12 cellular contexts compared by ENCODE assay signal in the genomic region with DNA sequence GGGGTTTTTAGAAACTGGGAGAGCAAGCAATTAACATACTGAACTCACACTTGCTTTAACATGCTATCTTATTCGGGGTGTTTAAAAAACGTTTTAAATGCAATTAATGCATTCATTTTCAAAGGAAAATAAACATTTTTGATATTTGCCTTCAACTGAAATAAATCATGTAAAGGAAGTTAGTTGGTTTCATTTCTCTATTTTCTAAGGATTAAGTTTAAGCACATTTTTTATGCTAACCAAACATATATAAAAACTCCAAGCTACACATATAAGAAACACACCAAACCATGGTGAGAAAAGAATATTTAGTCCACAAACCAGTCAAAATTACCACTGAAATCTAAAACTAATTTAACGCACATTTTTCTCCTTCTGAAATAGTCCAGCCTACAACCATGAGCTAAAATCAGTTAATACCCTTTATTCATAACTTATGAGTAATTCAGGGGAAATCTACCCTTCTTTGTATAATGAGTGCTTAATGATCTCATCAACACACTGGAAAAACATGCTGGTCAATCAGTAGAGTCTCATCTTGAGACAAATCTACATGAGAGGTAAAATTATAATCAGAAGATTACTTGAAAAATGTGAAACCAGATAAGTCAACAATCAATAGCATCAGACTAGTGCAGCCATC. TPM values are rescaled to one million over a fixed set of nuclear protein-coding genes. Genes with fewer than 3 reads are reported as not detected.
DNase-seq lines count a peak whose midpoint lies in the region; ATAC-seq and TF ChIP-seq lines count a peak whose summit lies in the region.
"Had no signal": no experiment of that assay in that cellular context is flagged by ENCODE, and none has a peak within 500 bp of the region (broad histone marks: within the 10 kb centered on the region; RNA-seq: fewer than 3 reads in every experiment).

No MANE protein-coding gene starts in this region.

- H3K4me3 ChIP-seq in GM23338: no peak overlapping the region
- peak overlapping the region; percentile 9 for H3K4me3 ChIP-seq in naive thymus-derived CD4-positive, alpha-beta T cell (ENCODE audit: low read length)
- no peak overlapping the region for H3K4me3 ChIP-seq in uterus
- H3K4me3 ChIP-seq in heart left ventricle: no peak overlapping the region

- no peaks in the 10 kb centered on the region for H3K27me3 Mint-ChIP-seq in GM23338 (ENCODE audit: insufficient read depth, low read depth, poor library complexity)
- no peaks in the 10 kb centered on the region for H3K27me3 Mint-ChIP-seq in naive thymus-derived CD4-positive, alpha-beta T cell

- intact Hi-C loops in naive thymus-derived CD4-positive, alpha-beta T cell (cut with micrococcal nuclease): no loop called here
- intact Hi-C loops in uterus (cut with DNase I; ENCODE audit: low total_unique reads): no loop called here
- intact Hi-C loops in heart left ventricle (cut with DNase I): loop anchor here in 1 of 10 donors (10.0 kb wide), 1 partner anchor 53 kb away; no protein-coding TSS in a partner anchor

- no peaks in the 10 kb centered on the region for H3K36me3 ChIP-seq in GM23338 (ENCODE audit: insufficient read depth)
- H3K36me3 ChIP-seq in naive thymus-derived CD4-positive, alpha-beta T cell (ENCODE audit: control insufficient read depth in 2 of 3, insufficient read depth in 3 of 3, low read length in 3 of 3): no peaks in the 10 kb centered on the region
- no peaks in the 10 kb centered on the region for H3K36me3 ChIP-seq in uterus
- H3K36me3 ChIP-seq in heart left ventricle: no peaks in the 10 kb centered on the region

- H3K27me3 ChIP-seq in GM23338 (ENCODE audit: insufficient read depth) (no peaks in the 10 kb centered on the region), uterus (no peaks in the 10 kb centered on the region), heart left ventricle (no peaks in the 10 kb centered on the region)
- H3K27me3 ChIP-seq in naive thymus-derived CD4-positive, alpha-beta T cell (ENCODE audit: control insufficient read depth in 2 of 2, insufficient read depth in 2 of 2, low read length in 2 of 2): no peaks in the 10 kb centered on the region

- H3K9me3 Mint-ChIP-seq in GM23338: no peaks in the 10 kb centered on the region
- no peaks in the 10 kb centered on the region for H3K9me3 Mint-ChIP-seq in naive thymus-derived CD4-positive, alpha-beta T cell

- peaks cover 53% of the 10 kb centered on the region for H3K4me1 Mint-ChIP-seq in GM23338
- peaks cover 58 to 84% (median 80%) of the 10 kb centered on the region in 7 donors for H3K4me1 Mint-ChIP-seq in naive thymus-derived CD4-positive, alpha-beta T cell

- no peak for DNase-seq in GM23338 (ENCODE audit: low spot score)
- DNase-seq in RWPE1 (ENCODE audit: low spot score): peak; percentile 13
- no peak for DNase-seq in naive thymus-derived CD4-positive, alpha-beta T cell
- DNase-seq in uterus: no peak
- DNase-seq in heart left ventricle: no peak
- DNase-seq: activated CD4-positive, alpha-beta T cell treated with anti-CD3 and anti-CD28 coated beads, Interleukin-2, amount 50 U/mL, for 48 hours; effector CD4-positive, alpha-beta T cell; NCI-H446 treated with DMSO at 0.1 percent for 48 hours; stimulated activated CD4-positive, alpha-beta T cell treated with anti-CD3 and anti-CD28 coated beads, Interleukin-4, amount 100 ng/mL, for 4 hours had no signal

- H3K9me2 ChIP-seq in GM23338 (ENCODE audit: insufficient read depth): no peaks in the 10 kb centered on the region

- 57 to 68% (median 60%) methylated on average over 3 of the region's 3 CpGs for WGBS in heart left ventricle, 4 donors

- ATAC-seq in GM18511 (IDR thresholded peaks at IDR 0.05; ENCODE audit: unreplicated experiment) (peak; percentile 63), GM23338 (no peak), HG02642 (IDR thresholded peaks at IDR 0.05; ENCODE audit: poor library complexity, unreplicated experiment) (no peak), heart left ventricle (no peak), GM18505 (IDR thresholded peaks at IDR 0.05; ENCODE audit: unreplicated experiment) (no peak)
- ATAC-seq in naive thymus-derived CD4-positive, alpha-beta T cell: no peak

- no peak overlapping the region for H3K27ac ChIP-seq in GM23338 (ENCODE audit: low read depth)
- H3K27ac ChIP-seq in RWPE1: no peak overlapping the region
- no peak overlapping the region for H3K27ac ChIP-seq in naive thymus-derived CD4-positive, alpha-beta T cell (ENCODE audit: low read depth, low read length)
- H3K27ac ChIP-seq in uterus: no peak overlapping the region
- H3K27ac ChIP-seq in heart left ventricle: peak overlapping the region in 1 of 12 donors; percentile 50

- H3K79me2 ChIP-seq in GM23338 (replicated peaks; ENCODE audit: insufficient read depth): peaks cover 99% of the 10 kb centered on the region

- POLR2A ChIA-PET in RWPE1 (lab: Yijun Ruan, JAX; ENCODE audit: low non-redundant PET): no interaction called here
- POLR2A ChIA-PET in naive thymus-derived CD4-positive, alpha-beta T cell (lab: Charles Lee): interaction anchor here (0.6 kb wide), 1 partner anchor 199 kb away, joined by 3 read pairs; no protein-coding TSS in a partner anchor

- peaks cover 32% of the 10 kb centered on the region for H4K20me1 ChIP-seq in GM23338 (replicated peaks; ENCODE audit: insufficient read depth)

- no peak overlapping the region; the same call in 1 of the 2 replicates for H3K27ac Mint-ChIP-seq in GM23338
- peak overlapping the region in 5 of 9 donors; percentile 1 to 64 (median 51) for H3K27ac Mint-ChIP-seq in naive thymus-derived CD4-positive, alpha-beta T cell

- TF ChIP-seq POLR2A in uterus (IDR thresholded peaks at IDR 0.05) (no peak), heart left ventricle (IDR thresholded peaks at IDR 0.05) (no peak), GM18505 (IDR thresholded peaks at IDR 0.05; ENCODE audit: borderline replicate concordance, extremely low read depth, insufficient read depth, insufficient read length) (no peak)

- H3K9me3 ChIP-seq in naive thymus-derived CD4-positive, alpha-beta T cell (ENCODE audit: control insufficient read depth in 2 of 3, low read length in 3 of 3): no peaks in the 10 kb centered on the region
- H3K9me3 ChIP-seq in uterus: no peaks in the 10 kb centered on the region
- no peaks in the 10 kb centered on the region for H3K9me3 ChIP-seq in heart left ventricle

- no peaks in the 10 kb centered on the region for H3K36me3 Mint-ChIP-seq in GM23338 (ENCODE audit: low read depth)
- peaks cover 0 to 2% (median 0%) of the 10 kb centered on the region in 5 donors for H3K36me3 Mint-ChIP-seq in naive thymus-derived CD4-positive, alpha-beta T cell

- no peak overlapping the region for H2AFZ ChIP-seq in GM23338

- H3K4me1 ChIP-seq in GM23338 (ENCODE audit: insufficient read depth): peaks cover 36% of the 10 kb centered on the region
- H3K4me1 ChIP-seq in naive thymus-derived CD4-positive, alpha-beta T cell (ENCODE audit: control insufficient read depth in 2 of 2, insufficient read depth in 2 of 2, low read length in 2 of 2): peaks cover 8 to 41% of the 10 kb centered on the region in 2 donors
- peaks cover 5 to 7% of the 10 kb centered on the region in 2 donors for H3K4me1 ChIP-seq in uterus
- peaks cover 0 to 96% (median 63%) of the 10 kb centered on the region in 12 donors for H3K4me1 ChIP-seq in heart left ventricle

- CTCF ChIA-PET in RWPE1 (lab: Yijun Ruan, JAX): interaction anchor here (1.3 kb wide), 1 partner anchor 9 kb away, joined by 3 read pairs; a partner anchor contains a TSS
- CTCF ChIA-PET in naive thymus-derived CD4-positive, alpha-beta T cell (lab: Charles Lee): no interaction called here

- TF ChIP-seq CTCF in GM23338 (conservative IDR thresholded peaks at IDR 0.05; ENCODE audit: low read depth in 2 of 2): no peak
- TF ChIP-seq CTCF in RWPE1 (conservative IDR thresholded peaks at IDR 0.05; ENCODE audit: low read depth): no peak
- TF ChIP-seq CTCF in uterus (IDR thresholded peaks at IDR 0.05): no peak
- no peak for TF ChIP-seq CTCF in heart left ventricle (IDR thresholded peaks at IDR 0.05)

- H3K4me2 ChIP-seq in GM23338: peak overlapping the region; percentile 5

- H3F3A ChIP-seq in GM23338 (replicated peaks; ENCODE audit: low read depth): no peaks in the 10 kb centered on the region

- H3K4me3 Mint-ChIP-seq in GM23338: no peak overlapping the region
- peak overlapping the region in 8 of 10 donors; percentile 24 to 67 (median 48) for H3K4me3 Mint-ChIP-seq in naive thymus-derived CD4-positive, alpha-beta T cell

TF ChIP-seq in GM23338, 12 proteins besides CTCF, POLR2A, EP300 and RAD21 (continues in another document):
- TF ChIP-seq, protein P1, sequence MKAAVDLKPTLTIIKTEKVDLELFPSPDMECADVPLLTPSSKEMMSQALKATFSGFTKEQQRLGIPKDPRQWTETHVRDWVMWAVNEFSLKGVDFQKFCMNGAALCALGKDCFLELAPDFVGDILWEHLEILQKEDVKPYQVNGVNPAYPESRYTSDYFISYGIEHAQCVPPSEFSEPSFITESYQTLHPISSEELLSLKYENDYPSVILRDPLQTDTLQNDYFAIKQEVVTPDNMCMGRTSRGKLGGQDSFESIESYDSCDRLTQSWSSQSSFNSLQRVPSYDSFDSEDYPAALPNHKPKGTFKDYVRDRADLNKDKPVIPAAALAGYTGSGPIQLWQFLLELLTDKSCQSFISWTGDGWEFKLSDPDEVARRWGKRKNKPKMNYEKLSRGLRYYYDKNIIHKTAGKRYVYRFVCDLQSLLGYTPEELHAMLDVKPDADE (IDR thresholded peaks at IDR 0.05): no peak
- TF ChIP-seq CREB1 (CRISPR knock-in tag; IDR thresholded peaks at IDR 0.05; ENCODE audit: low read depth): no peak
- no peak for TF ChIP-seq STAT1 (IDR thresholded peaks at IDR 0.05; ENCODE audit: unreplicated experiment)
- no peak for TF ChIP-seq JUNB (IDR thresholded peaks at IDR 0.05; ENCODE audit: unreplicated experiment)
- no peak for TF ChIP-seq POLR2AphosphoS5 (IDR thresholded peaks at IDR 0.05; ENCODE audit: low read depth)
- TF ChIP-seq NANOG (IDR thresholded peaks at IDR 0.05; ENCODE audit: borderline replicate concordance): no peak
- TF ChIP-seq ZNF114 (CRISPR knock-in tag; IDR thresholded peaks at IDR 0.05): no peak
- no peak for TF ChIP-seq ZNF331 (CRISPR knock-in tag; IDR thresholded peaks at IDR 0.05; ENCODE audit: low read depth)

RNA-seq across cellular contexts. Expression of a gene that starts 8.1 kb away (rescaled TPM):
- total RNA-seq in GM23338 (2014; rRNA removed; shearing (Covaris generic)): 52.7 and 53.1 TPM in 2 replicates
- polyA plus RNA-seq in GM23338 (2016; fragmentation: Nextera tagmentation; extraction: Ambion mirVana): 18.8 and 21.5 TPM in 2 replicates
- 10 to 100 TPM; 54.6 to 92.1 (median 85.5) TPM for total RNA-seq in naive thymus-derived CD4-positive, alpha-beta T cell
- polyA plus RNA-seq in naive thymus-derived CD4-positive, alpha-beta T cell: 1 to 10 TPM; 7.7 to 9.0 TPM
- total RNA-seq in uterus: 100 to 1,000 TPM in 2 of 4 donors, 10 to 100 TPM in 2; 27.4 to 140 (median 67.3) TPM
- 10 to 100 TPM; 26.0 to 52.4 (median 35.0) TPM for total RNA-seq in heart left ventricle
- 10 to 100 TPM; 19.7 to 23.4 TPM for polyA plus RNA-seq in heart left ventricle
